In genomic region chr15:63331456-63331855, GRCh38 we compare ENCODE assay signal across 23 cellular contexts. TPM values are rescaled to one million over a fixed set of nuclear protein-coding genes. Genes with fewer than 3 reads are reported as not detected.
DNase-seq lines count a peak whose midpoint lies in the region; ATAC-seq and TF ChIP-seq lines count a peak whose summit lies in the region.
"Had no signal": no experiment of that assay in that cellular context is flagged by ENCODE, and none has a peak within 500 bp of the region (broad histone marks: within the 10 kb centered on the region; RNA-seq: fewer than 3 reads in every experiment).

No MANE protein-coding gene starts in this region.

- H3K4me3 ChIP-seq in IMR-90 (ENCODE audit: insufficient read depth, low read depth, low read length) (no peak overlapping the region), brain microvascular endothelial cell (ENCODE audit: low read depth, low read length) (no peak overlapping the region)
- H3K4me3 ChIP-seq: tibial artery had no signal

- dilution Hi-C loops in IMR-90 (cut with HindIII; ENCODE audit: low sequenced_read_pairs, unreplicated experiment) = no loop called here

- H4K8ac ChIP-seq in IMR-90 (ENCODE audit: low read depth in 2 of 2, low read length in 2 of 2) = no peak overlapping the region; a peak in 1 of 4 replicates

- no peak overlapping the region for H3K4me2 ChIP-seq in IMR-90 (ENCODE audit: low read depth, low read length)

- CTCF ChIA-PET in IMR-90 (lab: Yijun Ruan, JAX) = no interaction called here

- H3K36me3 ChIP-seq in IMR-90 (ENCODE audit: control insufficient read depth, insufficient read depth, low read length) (no peaks in the 10 kb centered on the region), brain microvascular endothelial cell (replicated peaks) (no peaks in the 10 kb centered on the region)
- H3K36me3 ChIP-seq: tibial artery, WERI-Rb-1 had no signal

- no peaks in the 10 kb centered on the region for H3K79me1 ChIP-seq in IMR-90 (ENCODE audit: low read depth in 1 of 2, low read length in 2 of 2)

- ATAC-seq in IMR-90 (ENCODE audit: low read depth) = no peak
- peak; percentile 56 to 67 for ATAC-seq in natural killer cell treated with Interleukin-12 subunit alpha and Interleukin-12 subunit beta and Interleukin-15 and Interleukin-18, amount 100 ng/mL, for 72 hours
- ATAC-seq: Panc1 had no signal

- H2BK120ac ChIP-seq in IMR-90 (ENCODE audit: low read depth, low read length) = no peak overlapping the region

- H3K4me1 ChIP-seq in IMR-90 (ENCODE audit: control insufficient read depth, insufficient read depth, low read length) = peaks cover 16% of the 10 kb centered on the region
- H3K4me1 ChIP-seq: tibial artery had no signal

- no peak overlapping the region for H4K91ac ChIP-seq in IMR-90 (ENCODE audit: insufficient read depth, low read depth, low read length)

- no peaks in the 10 kb centered on the region for H3K9me3 ChIP-seq in IMR-90 (ENCODE audit: control insufficient read depth, insufficient read depth, low read length)
- H3K9me3 ChIP-seq: tibial artery had no signal

- H2AFZ ChIP-seq in IMR-90 (replicated peaks; ENCODE audit: low read length, poor library complexity) = peak overlapping the region; percentile 45

- no peak overlapping the region for H3K56ac ChIP-seq in IMR-90 (ENCODE audit: extremely low read depth, insufficient read depth, low read length)

- H2BK5ac ChIP-seq in IMR-90 (ENCODE audit: low read depth, low read length, poor library complexity, severe bottlenecking) = no peak overlapping the region

- no peak for TF ChIP-seq RAD21 in IMR-90 (IDR thresholded peaks at IDR 0.05; ENCODE audit: low read length)

- H3K4me1 Mint-ChIP-seq in natural killer cell treated with Interleukin-12 subunit alpha and Interleukin-12 subunit beta and Interleukin-15 and Interleukin-18, amount 100 ng/mL, for 72 hours (ENCODE audit: low read depth in 2 of 2) = peaks cover 0 to 4% of the 10 kb centered on the region in 2 donors
- H3K4me1 Mint-ChIP-seq in mesothelial cell of epicardium = peaks cover 9% of the 10 kb centered on the region
- H3K4me1 Mint-ChIP-seq: IgD-negative memory B cell had no signal

- no peak overlapping the region for H3K4me3 Mint-ChIP-seq in natural killer cell treated with Interleukin-12 subunit alpha and Interleukin-12 subunit beta and Interleukin-15 and Interleukin-18, amount 100 ng/mL, for 72 hours
- H3K4me3 Mint-ChIP-seq in mesothelial cell of epicardium = no peak overlapping the region
- H3K4me3 Mint-ChIP-seq: activated naive CD8-positive, alpha-beta T cell; IgD-negative memory B cell had no signal

- no peaks in the 10 kb centered on the region for H3K9me3 Mint-ChIP-seq in natural killer cell treated with Interleukin-12 subunit alpha and Interleukin-12 subunit beta and Interleukin-15 and Interleukin-18, amount 100 ng/mL, for 72 hours
- H3K9me3 Mint-ChIP-seq in mesothelial cell of epicardium = no peaks in the 10 kb centered on the region
- H3K9me3 Mint-ChIP-seq: IgD-negative memory B cell had no signal

- no peaks in the 10 kb centered on the region for H4K20me1 ChIP-seq in IMR-90 (ENCODE audit: insufficient read depth, low read length)

- intact Hi-C loops in IMR-90 (cut with micrococcal nuclease) = no loop called here

- no TSS peak for BruUV-seq in IMR-90 (replicated peaks; lab: Mats Ljungman, UMichigan)

- peak overlapping the region; percentile 56; the same call in 1 of the 2 replicates for H3K23ac ChIP-seq in IMR-90 (ENCODE audit: low read depth, low read length)

- H3K27ac ChIP-seq in IMR-90 (ENCODE audit: insufficient read depth, low read length) (no peak overlapping the region), brain microvascular endothelial cell (no peak overlapping the region)
- H3K27ac ChIP-seq: 22Rv1, tibial artery, WERI-Rb-1 had no signal

- no peak overlapping the region for H3K18ac ChIP-seq in IMR-90 (ENCODE audit: low read depth, low read length)

- peaks cover 12% of the 10 kb centered on the region; the same call in 1 of the 2 replicates for H3K9me1 ChIP-seq in IMR-90 (ENCODE audit: insufficient read depth, low read length)

- H3K14ac ChIP-seq in IMR-90 (replicated peaks; ENCODE audit: low read depth, low read length) = no peak overlapping the region

- in situ Hi-C loops in IMR-90 (cut with MboI; ENCODE audit: low sequenced_read_pairs) (no loop called here), brain microvascular endothelial cell (cut with HindIII; ENCODE audit: low pct_ligation_motif_present, low sequenced_read_pairs) (no loop called here)

- WGBS in IMR-90 (ENCODE audit: extremely low coverage in 2 of 2, insufficient read length in 1 of 2), 2 experiments = 78% methylated on average over 4 of the region's 12 CpGs; no CpG with 5 or more reads in 1 of the 2 experiments

- H3K27me3 ChIP-seq in IMR-90 (ENCODE audit: control insufficient read depth, insufficient read depth, low read length) = no peaks in the 10 kb centered on the region
- H3K27me3 ChIP-seq in brain microvascular endothelial cell (replicated peaks) = no peaks in the 10 kb centered on the region

- no peak overlapping the region for H2BK15ac ChIP-seq in IMR-90 (ENCODE audit: low read depth, low read length)

- TF ChIP-seq POLR2A in IMR-90 (IDR thresholded peaks at IDR 0.05; ENCODE audit: low read depth, low read length) = no peak

- H4K5ac ChIP-seq in IMR-90 (ENCODE audit: low read depth, low read length) = no peak overlapping the region

- no peak overlapping the region for H3K4ac ChIP-seq in IMR-90 (ENCODE audit: low read depth, low read length)

- H3K9ac ChIP-seq in IMR-90 (ENCODE audit: low read depth, low read length) = no peak overlapping the region

- POLR2A ChIA-PET in IMR-90 (lab: Charles Lee; ENCODE audit: unreplicated experiment) = no interaction called here

- TF ChIP-seq CTCF in IMR-90 (conservative IDR thresholded peaks at IDR 0.05; ENCODE audit: low read depth, low read length) (no peak), brain microvascular endothelial cell (IDR thresholded peaks at IDR 0.05; ENCODE audit: low read depth, low read length, missing control alignments) (no peak), mesothelial cell of epicardium (IDR thresholded peaks at IDR 0.05; ENCODE audit: unreplicated experiment) (no peak)

- H3K27me3 Mint-ChIP-seq in natural killer cell treated with Interleukin-12 subunit alpha and Interleukin-12 subunit beta and Interleukin-15 and Interleukin-18, amount 100 ng/mL, for 72 hours = peaks cover 0 to 7% of the 10 kb centered on the region in 2 donors
- H3K27me3 Mint-ChIP-seq in mesothelial cell of epicardium (ENCODE audit: low read depth) = no peaks in the 10 kb centered on the region
- H3K27me3 Mint-ChIP-seq: activated naive CD8-positive, alpha-beta T cell had no signal

- DNase-seq in DMS53 (lab: John Stamatoyannopoulos, UW) (peak; percentile 21), DMS53 treated with DMSO at 0.1 percent for 48 hours (lab: John Stamatoyannopoulos, UW; ENCODE audit: unreplicated experiment) (no peak), IMR-90 (peak; percentile 43), brain microvascular endothelial cell (peak; percentile 55), MV-4-11 (lab: John Stamatoyannopoulos, UW) (no peak), mesothelial cell of epicardium (ENCODE audit: low spot score in 2 of 2, unreplicated experiment in 2 of 2) (no peak)
- no peak for DNase-seq in natural killer cell treated with Interleukin-12 subunit alpha and Interleukin-12 subunit beta and Interleukin-15 and Interleukin-18, amount 100 ng/mL, for 72 hours (ENCODE audit: low spot score)
- DNase-seq in activated CD4-positive, CD25-positive, alpha-beta regulatory T cell (lab: John Stamatoyannopoulos, UW) = no peak
- DNase-seq: activated CD8-positive, alpha-beta memory T cell treated with anti-CD3 and anti-CD28 coated beads, Interleukin-2, amount 50 U/mL, for 4 hours; effector CD4-positive, alpha-beta T cell; HCEC 1CT; kidney glomerular epithelial cell; midbrain; NCI-H1105 treated with DMSO at 0.1 percent for 48 hours; NCI-H2171 treated with DMSO at 0.1 percent for 48 hours; NCI-H748 treated with DMSO at 0.1 percent for 48 hours; retina; tibial artery; WERI-Rb-1 had no signal

- H3K36me3 Mint-ChIP-seq in natural killer cell treated with Interleukin-12 subunit alpha and Interleukin-12 subunit beta and Interleukin-15 and Interleukin-18, amount 100 ng/mL, for 72 hours = no peaks in the 10 kb centered on the region
- no peaks in the 10 kb centered on the region for H3K36me3 Mint-ChIP-seq in mesothelial cell of epicardium
- H3K36me3 Mint-ChIP-seq: activated naive CD8-positive, alpha-beta T cell had no signal

- H2BK20ac ChIP-seq in IMR-90 (ENCODE audit: low read depth, low read length) = no peak overlapping the region; the same call in 1 of the 2 replicates

- no peak overlapping the region for H3K27ac Mint-ChIP-seq in natural killer cell treated with Interleukin-12 subunit alpha and Interleukin-12 subunit beta and Interleukin-15 and Interleukin-18, amount 100 ng/mL, for 72 hours
- H3K27ac Mint-ChIP-seq in mesothelial cell of epicardium = no peak overlapping the region
- H3K27ac Mint-ChIP-seq: activated naive CD8-positive, alpha-beta T cell; IgD-negative memory B cell had no signal

- H2AK9ac ChIP-seq in IMR-90 (replicated peaks; ENCODE audit: low read depth, low read length, poor library complexity) = no peak overlapping the region

- 0 out of 2 replicates have a peak overlapping the region, but pooled peaks have one; percentile 28 for H2AK5ac ChIP-seq in IMR-90 (ENCODE audit: low read depth, low read length)

TF ChIP-seq in IMR-90, 13 proteins besides CTCF, POLR2A, EP300 and RAD21 (continues in another document):
- TF ChIP-seq MAZ (IDR thresholded peaks at IDR 0.05; ENCODE audit: borderline replicate concordance, low read depth, low read length) (no peak), CHD1 (IDR thresholded peaks at IDR 0.05; ENCODE audit: low read depth, low read length) (no peak), FOS (IDR thresholded peaks at IDR 0.05; ENCODE audit: low read depth, low read length) (no peak), RCOR1 (IDR thresholded peaks at IDR 0.05; ENCODE audit: insufficient replicate concordance, low read length) (no peak), RFX5 (IDR thresholded peaks at IDR 0.05; ENCODE audit: low read depth, low read length) (no peak), BHLHE40 (IDR thresholded peaks at IDR 0.05; ENCODE audit: low read depth, low read length) (no peak)

RNA-seq across cellular contexts. Expression of gene CA12, which starts 50.2 kb away (rescaled TPM):
- total RNA-seq in IMR-90 (2012; rRNA removed) (33.7 and 36.4 TPM in 2 replicates), mesothelial cell of epicardium (1.0 to 1.6 TPM (median 1.3 TPM) in 3 replicates)
- polyA plus RNA-seq in IMR-90 (2012; rRNA removed) = 52.6 and 55.2 TPM in 2 replicates
- 26.4 and 51.5 TPM in 2 replicates for polyA plus RNA-seq in IMR-90 (2012; cell fraction: cytosol; rRNA removed)
- 19.3 and 34.7 TPM in 2 replicates for polyA plus RNA-seq in IMR-90 (2012; cell fraction: nucleus; rRNA removed; ENCODE audit: low replicate concordance)
- not detected for total RNA-seq in natural killer cell treated with Interleukin-12 subunit alpha and Interleukin-12 subunit beta and Interleukin-15 and Interleukin-18, amount 100 ng/mL, for 72 hours
- polyA plus RNA-seq: IgD-negative memory B cell had no signal

RNA-seq across cellular contexts. Expression of gene APH1B, which starts 54.1 kb away (rescaled TPM):
- total RNA-seq in IMR-90 (2012; rRNA removed) (7.7 and 10.6 TPM in 2 replicates), mesothelial cell of epicardium (19.7 to 22.0 TPM (median 21.9 TPM) in 3 replicates)
- 5.1 and 7.0 TPM in 2 replicates for polyA plus RNA-seq in IMR-90 (2012; rRNA removed)
- 2.7 and 3.8 TPM in 2 replicates for polyA plus RNA-seq in IMR-90 (2012; cell fraction: cytosol; rRNA removed)
- polyA plus RNA-seq in IMR-90 (2012; cell fraction: nucleus; rRNA removed; ENCODE audit: low replicate concordance) = 2.8 and 16.0 TPM in 2 replicates
- total RNA-seq in natural killer cell treated with Interleukin-12 subunit alpha and Interleukin-12 subunit beta and Interleukin-15 and Interleukin-18, amount 100 ng/mL, for 72 hours = 10 to 100 TPM in 1 of 2 donors, 1 to 10 TPM in 1; 8.7 to 14.7 TPM

Comparison
In these comparisons a context has a peak if more than half of its experiments do, and no peak if none do; other contexts are left out.
1. DNase-seq: peak in DMS53 (single experiment), IMR-90 (single experiment) and brain microvascular endothelial cell (single experiment); none in DMS53 treated with DMSO at 0.1 percent for 48 hours (single experiment), natural killer cell treated with Interleukin-12 subunit alpha and Interleukin-12 subunit beta and Interleukin-15 and Interleukin-18, amount 100 ng/mL, for 72 hours (single experiment), MV-4-11 (single experiment), mesothelial cell of epicardium (0 of 2) and activated CD4-positive, CD25-positive, alpha-beta regulatory T cell (0 of 4).
2. RNA of gene CA12, which starts 50.2 kb away (total RNA-seq): 33.7 to 36.4 TPM in IMR-90; 1.0 to 1.6 TPM in mesothelial cell of epicardium and not detected in natural killer cell treated with Interleukin-12 subunit alpha and Interleukin-12 subunit beta and Interleukin-15 and Interleukin-18, amount 100 ng/mL, for 72 hours; every median in the first group is over 10 times any median in the second.